9 cellular contexts compared by ENCODE assay signal in the genomic region with DNA sequence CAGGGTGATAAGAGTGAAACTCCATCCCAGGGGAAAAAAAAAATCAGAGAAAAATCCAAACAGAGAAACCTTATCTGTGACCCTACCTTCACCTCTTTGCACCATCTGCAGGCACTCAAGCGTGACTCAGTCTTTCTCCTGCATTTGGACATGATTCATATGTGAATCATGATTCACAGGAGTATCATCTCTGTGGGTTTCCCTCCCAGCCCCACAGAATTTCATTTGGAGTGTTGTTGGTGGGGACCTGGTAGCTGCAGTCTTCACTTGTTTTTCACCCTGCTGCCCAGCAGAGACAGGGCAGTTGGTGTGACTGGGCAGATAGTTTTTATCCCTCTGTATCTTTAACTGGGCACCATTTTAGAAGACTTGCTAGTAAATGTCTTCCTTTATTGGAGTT.
DNase-seq lines count a peak whose midpoint lies in the region; FAIRE-seq and TF ChIP-seq lines count a peak whose summit lies in the region.
"Had no signal": no experiment of that assay in that cellular context is flagged by ENCODE, and none has a peak within 500 bp of the region (broad histone marks: within the 10 kb centered on the region; RNA-seq: fewer than 3 reads in every experiment).

No MANE protein-coding gene starts in this region.

- POLR2A ChIA-PET in A673 (lab: Charles Lee; ENCODE audit: low non-redundant PET): no interaction called here

- H3K79me2 ChIP-seq in neural progenitor cell (ENCODE audit: low read depth): no peaks in the 10 kb centered on the region

- H3K4me1 ChIP-seq in A673 (ENCODE audit: insufficient read depth, low read length, poor library complexity, severe bottlenecking) (no peaks in the 10 kb centered on the region), neural progenitor cell (no peaks in the 10 kb centered on the region)

- H3K27me3 Mint-ChIP-seq in neural progenitor cell (ENCODE audit: insufficient read depth, low read depth): no peaks in the 10 kb centered on the region

- H3K9me3 ChIP-seq in A673 (ENCODE audit: low read depth, low read length, poor library complexity, severe bottlenecking): no peaks in the 10 kb centered on the region
- no peaks in the 10 kb centered on the region for H3K9me3 ChIP-seq in neural progenitor cell (ENCODE audit: low read depth)

- H3K4me2 ChIP-seq in neural progenitor cell: no peak overlapping the region

- DNase-seq in A673 (ENCODE audit: low spot score): peak; percentile 8
- DNase-seq in H54 (ENCODE audit: insufficient read length, low spot score): peak; percentile 68
- DNase-seq in activated CD4-positive, alpha-beta T cell treated with anti-CD3 and anti-CD28 coated beads for 48 hours: peak; percentile 73
- DNase-seq in fibroblast of peridontal ligament (ENCODE audit: extremely low read depth): peak; percentile 89
- DNase-seq in stimulated activated CD4-positive, alpha-beta T cell treated with anti-CD3 and anti-CD28 coated beads, Interleukin-4, amount 100 ng/mL, for 4 hours: peak; percentile 28 to 36
- no peak for DNase-seq in T-helper 9 cell
- DNase-seq in neural progenitor cell (ENCODE audit: low spot score): no peak
- no peak for DNase-seq in NCI-H446 (lab: John Stamatoyannopoulos, UW)

- H3K9ac ChIP-seq in neural progenitor cell: no peak overlapping the region

- CTCF ChIA-PET in A673 (lab: Charles Lee): no interaction called here

- FAIRE-seq in H54 (lab: Jason Lieb, UNC): peak; percentile 97
- FAIRE-seq: endometrium had no signal

- intact Hi-C loops in A673 (cut with micrococcal nuclease; ENCODE audit: unreplicated experiment): no loop called here

- H3K27ac ChIP-seq in A673 (ENCODE audit: low read depth, low read length, poor library complexity, severe bottlenecking) (no peak overlapping the region), neural progenitor cell (no peak overlapping the region)

- no peaks in the 10 kb centered on the region for H3F3A ChIP-seq in neural progenitor cell (ENCODE audit: low read depth)

- H3K4me3 ChIP-seq in A673 (ENCODE audit: low read depth, low read length, poor library complexity, severe bottlenecking): no peak overlapping the region
- H3K4me3 ChIP-seq in neural progenitor cell: no peak overlapping the region

- no TSS peak for BruUV-seq in A673 (replicated peaks; lab: Mats Ljungman, UMichigan)

- no peaks in the 10 kb centered on the region for H3K27me3 ChIP-seq in A673 (replicated peaks; ENCODE audit: insufficient read depth, low read depth, low read length, poor library complexity)
- H3K27me3 ChIP-seq in neural progenitor cell: no peaks in the 10 kb centered on the region

- H3K36me3 ChIP-seq in A673 (ENCODE audit: insufficient read depth, low read length, poor library complexity, severe bottlenecking): no peaks in the 10 kb centered on the region
- no peaks in the 10 kb centered on the region for H3K36me3 ChIP-seq in neural progenitor cell

- no peak for TF ChIP-seq POLR2A in H54 (IDR thresholded peaks at IDR 0.05; ENCODE audit: low read depth, low read length)

- H4K20me1 ChIP-seq in neural progenitor cell (ENCODE audit: low read depth): no peaks in the 10 kb centered on the region

- no peak overlapping the region for H3K4me3 Mint-ChIP-seq in neural progenitor cell

- no peak overlapping the region for H3K27ac Mint-ChIP-seq in neural progenitor cell

- no peak for TF ChIP-seq CTCF in A673 (conservative IDR thresholded peaks at IDR 0.05; ENCODE audit: low read depth, low read length)
- no peak for TF ChIP-seq CTCF in neural progenitor cell (IDR thresholded peaks at IDR 0.05)

- peaks cover 14% of the 10 kb centered on the region for H3K4me1 Mint-ChIP-seq in neural progenitor cell

- H3K36me3 Mint-ChIP-seq in neural progenitor cell: peaks cover 17% of the 10 kb centered on the region

- H2AFZ ChIP-seq in neural progenitor cell (replicated peaks): no peak overlapping the region

- H3K9me3 Mint-ChIP-seq in neural progenitor cell: no peaks in the 10 kb centered on the region

Comparison
In these comparisons a context has a peak if more than half of its experiments do, and no peak if none do; other contexts are left out.
1. DNase-seq: peak in A673 (single experiment), H54 (single experiment), activated CD4-positive, alpha-beta T cell treated with anti-CD3 and anti-CD28 coated beads for 48 hours (single experiment), fibroblast of peridontal ligament (single experiment) and stimulated activated CD4-positive, alpha-beta T cell treated with anti-CD3 and anti-CD28 coated beads, Interleukin-4, amount 100 ng/mL, for 4 hours (2 of 2); none in T-helper 9 cell (single experiment), neural progenitor cell (single experiment) and NCI-H446 (0 of 2).